ENCODE assay signal across 20 cellular contexts in genomic region chr17:21263351-21263750, GRCh38. TPM values are rescaled to one million over a fixed set of nuclear protein-coding genes. Genes with fewer than 3 reads are reported as not detected.
A peak's percentile ranks its signal among the peaks of the same experiment; 100 is the strongest.
DNase-seq lines count a peak whose midpoint lies in the region; ATAC-seq and TF ChIP-seq lines count a peak whose summit lies in the region.
"Had no signal": no experiment of that assay in that cellular context is flagged by ENCODE, and none has a peak within 500 bp of the region (broad histone marks: within the 10 kb centered on the region; RNA-seq: fewer than 3 reads in every experiment).

No MANE protein-coding gene starts in this region.

- no peak overlapping the region for H3K23ac ChIP-seq in IMR-90 (ENCODE audit: low read depth, low read length)

- no peaks in the 10 kb centered on the region for H3K36me3 Mint-ChIP-seq in glutamatergic neuron (ENCODE audit: unreplicated experiment)
- H3K36me3 Mint-ChIP-seq: mesothelial cell of epicardium had no signal

- H3K4me3 ChIP-seq in IMR-90 (ENCODE audit: insufficient read depth, low read depth, low read length) (no peak overlapping the region), kidney epithelial cell (ENCODE audit: low read depth, low read length) (no peak overlapping the region)

- no peak overlapping the region for H2BK5ac ChIP-seq in IMR-90 (ENCODE audit: low read depth, low read length, poor library complexity, severe bottlenecking)

- H3K36me3 ChIP-seq in IMR-90 (ENCODE audit: control insufficient read depth, insufficient read depth, low read length) (no peaks in the 10 kb centered on the region), kidney epithelial cell (ENCODE audit: control insufficient read depth, insufficient read depth, low read length) (no peaks in the 10 kb centered on the region)

- CTCF ChIA-PET in IMR-90 (lab: Yijun Ruan, JAX) = interaction anchor here (0.6 to 1.4 kb wide), 2 partner anchors 144 to 169 kb away, joined by 5 to 9 read pairs; no protein-coding TSS in a partner anchor

- in situ Hi-C loops in IMR-90 (cut with MboI; ENCODE audit: low sequenced_read_pairs) = no loop called here

- no peak overlapping the region for H3K56ac ChIP-seq in IMR-90 (ENCODE audit: extremely low read depth, insufficient read depth, low read length)

- no peak for TF ChIP-seq RAD21 in IMR-90 (IDR thresholded peaks at IDR 0.05; ENCODE audit: low read length)

- H2AK9ac ChIP-seq in IMR-90 (replicated peaks; ENCODE audit: low read depth, low read length, poor library complexity) = no peak overlapping the region

- 0 out of 2 replicates have a peak, but pooled peaks cover 3% of the 10 kb centered on the region for H3K9me1 ChIP-seq in IMR-90 (ENCODE audit: insufficient read depth, low read length)

- H3K4me3 Mint-ChIP-seq in glutamatergic neuron (ENCODE audit: unreplicated experiment) = no peak overlapping the region
- H3K4me3 Mint-ChIP-seq: H9, mesothelial cell of epicardium had no signal

- H4K20me1 ChIP-seq in IMR-90 (ENCODE audit: insufficient read depth, low read length) = no peaks in the 10 kb centered on the region

- no peak overlapping the region for H2AFZ ChIP-seq in IMR-90 (replicated peaks; ENCODE audit: low read length, poor library complexity)

- no peak overlapping the region for H4K8ac ChIP-seq in IMR-90 (ENCODE audit: low read depth in 2 of 2, low read length in 2 of 2)

- no peak overlapping the region for H3K27ac ChIP-seq in IMR-90 (ENCODE audit: insufficient read depth, low read length)
- H3K27ac ChIP-seq: C4-2B had no signal

- H2BK20ac ChIP-seq in IMR-90 (ENCODE audit: low read depth, low read length) = no peak overlapping the region

- intact Hi-C loops in IMR-90 (cut with micrococcal nuclease) = no loop called here

- WGBS in IMR-90 (ENCODE audit: extremely low coverage in 2 of 2, insufficient read length in 1 of 2), 2 experiments = 60% methylated on average over 1 of the region's 6 CpGs; no CpG with 5 or more reads in 1 of the 2 experiments

- H3K79me1 ChIP-seq in IMR-90 (ENCODE audit: low read depth in 1 of 2, low read length in 2 of 2) = no peaks in the 10 kb centered on the region

- H3K9ac ChIP-seq in IMR-90 (ENCODE audit: low read depth, low read length) = no peak overlapping the region

- BruUV-seq in IMR-90 (replicated peaks; lab: Mats Ljungman, UMichigan) = no TSS peak

- no peak overlapping the region for H2BK120ac ChIP-seq in IMR-90 (ENCODE audit: low read depth, low read length)

- no peaks in the 10 kb centered on the region; the same call in 1 of the 2 replicates for H3K27me3 ChIP-seq in IMR-90 (ENCODE audit: control insufficient read depth, insufficient read depth, low read length)
- H3K27me3 ChIP-seq in kidney epithelial cell (ENCODE audit: control insufficient read depth, insufficient read depth, low read length) = no peaks in the 10 kb centered on the region

- no peak for TF ChIP-seq CTCF in IMR-90 (conservative IDR thresholded peaks at IDR 0.05; ENCODE audit: low read depth, low read length)
- no peak for TF ChIP-seq CTCF in kidney epithelial cell (IDR thresholded peaks at IDR 0.05; ENCODE audit: insufficient read depth, low read length, poor library complexity, severe bottlenecking)
- no peak for TF ChIP-seq CTCF in glutamatergic neuron (IDR thresholded peaks at IDR 0.05; ENCODE audit: partially characterized antibody, unreplicated experiment)

- H4K5ac ChIP-seq in IMR-90 (ENCODE audit: low read depth, low read length) = no peak overlapping the region

- peaks cover 6% of the 10 kb centered on the region for H3K9me3 Mint-ChIP-seq in glutamatergic neuron (ENCODE audit: unreplicated experiment)
- H3K9me3 Mint-ChIP-seq: H9, mesothelial cell of epicardium had no signal

- no peak overlapping the region for H3K27ac Mint-ChIP-seq in glutamatergic neuron (ENCODE audit: unreplicated experiment)
- H3K27ac Mint-ChIP-seq: H9, mesothelial cell of epicardium had no signal

- DNase-seq in AG20443 (ENCODE audit: low spot score) = peak; percentile 63
- peak; percentile 67 for DNase-seq in IMR-90
- DNase-seq in astrocyte of the hippocampus (ENCODE audit: low read depth, low spot score) = peak; percentile 41
- peak; percentile 79 for DNase-seq in kidney epithelial cell (ENCODE audit: low read depth)
- no peak for DNase-seq in glutamatergic neuron
- DNase-seq in activated CD8-positive, alpha-beta memory T cell treated with anti-CD3 and anti-CD28 coated beads, Interleukin-2, amount 50 U/mL, for 48 hours = no peak
- DNase-seq in superior temporal gyrus (ENCODE audit: extremely low spot score) = no peak
- DNase-seq: activated CD4-positive, CD25-positive, alpha-beta regulatory T cell treated with anti-CD3 and anti-CD28 coated beads, Interleukin-2, amount 50 U/mL, for 72 hours; activated T-cell treated with anti-CD3 and anti-CD28 coated beads, Interleukin-2, amount 50 U/mL, for 48 hours; amygdala; dermis blood vessel endothelial cell; DMS79; H9; KBM-7; NCI-H510A; OCI-M1; T-helper 1 cell had no signal

- H3K4me1 Mint-ChIP-seq in glutamatergic neuron (ENCODE audit: low read depth, unreplicated experiment) = no peaks in the 10 kb centered on the region
- H3K4me1 Mint-ChIP-seq: mesothelial cell of epicardium had no signal

- dilution Hi-C loops in IMR-90 (cut with HindIII; ENCODE audit: low sequenced_read_pairs, unreplicated experiment) = no loop called here

- H3K4me1 ChIP-seq in IMR-90 (ENCODE audit: control insufficient read depth, insufficient read depth, low read length) = peaks cover 4% of the 10 kb centered on the region; the same call in 1 of the 2 replicates

- no peak overlapping the region for H3K4ac ChIP-seq in IMR-90 (ENCODE audit: low read depth, low read length)

- TF ChIP-seq POLR2A in IMR-90 (IDR thresholded peaks at IDR 0.05; ENCODE audit: low read depth, low read length) = no peak

- H3K9me3 ChIP-seq in IMR-90 (ENCODE audit: control insufficient read depth, insufficient read depth, low read length) = no peaks in the 10 kb centered on the region

- no peak overlapping the region for H2AK5ac ChIP-seq in IMR-90 (ENCODE audit: low read depth, low read length)

- H3K4me2 ChIP-seq in IMR-90 (ENCODE audit: low read depth, low read length) = no peak overlapping the region

- POLR2A ChIA-PET in IMR-90 (lab: Charles Lee; ENCODE audit: unreplicated experiment) = no interaction called here

- H3K14ac ChIP-seq in IMR-90 (replicated peaks; ENCODE audit: low read depth, low read length) = no peak overlapping the region

- H3K27me3 Mint-ChIP-seq in glutamatergic neuron (ENCODE audit: unreplicated experiment) = peaks cover 6% of the 10 kb centered on the region

- no peak overlapping the region for H2BK15ac ChIP-seq in IMR-90 (ENCODE audit: low read depth, low read length)

- no peak overlapping the region for H3K18ac ChIP-seq in IMR-90 (ENCODE audit: low read depth, low read length)

- ATAC-seq in IMR-90 (ENCODE audit: low read depth) = no peak
- ATAC-seq in GM18520 (IDR thresholded peaks at IDR 0.05; ENCODE audit: unreplicated experiment) = no peak

- H4K91ac ChIP-seq in IMR-90 (ENCODE audit: insufficient read depth, low read depth, low read length) = no peak overlapping the region

TF ChIP-seq in IMR-90, 13 proteins besides CTCF, POLR2A, EP300 and RAD21 (continues in another document):
- TF ChIP-seq CHD1 (IDR thresholded peaks at IDR 0.05; ENCODE audit: low read depth, low read length) (no peak), MAZ (IDR thresholded peaks at IDR 0.05; ENCODE audit: borderline replicate concordance, low read depth, low read length) (no peak), FOS (IDR thresholded peaks at IDR 0.05; ENCODE audit: low read depth, low read length) (no peak), RFX5 (IDR thresholded peaks at IDR 0.05; ENCODE audit: low read depth, low read length) (no peak), BHLHE40 (IDR thresholded peaks at IDR 0.05; ENCODE audit: low read depth, low read length) (0 out of 2 replicates have a peak, but pooled peaks have one; percentile 31), MAFK (IDR thresholded peaks at IDR 0.05; ENCODE audit: low read depth, low read length) (no peak), MXI1 (IDR thresholded peaks at IDR 0.05; ENCODE audit: borderline replicate concordance, low read depth, low read length) (no peak)
- TF ChIP-seq, protein P1, sequence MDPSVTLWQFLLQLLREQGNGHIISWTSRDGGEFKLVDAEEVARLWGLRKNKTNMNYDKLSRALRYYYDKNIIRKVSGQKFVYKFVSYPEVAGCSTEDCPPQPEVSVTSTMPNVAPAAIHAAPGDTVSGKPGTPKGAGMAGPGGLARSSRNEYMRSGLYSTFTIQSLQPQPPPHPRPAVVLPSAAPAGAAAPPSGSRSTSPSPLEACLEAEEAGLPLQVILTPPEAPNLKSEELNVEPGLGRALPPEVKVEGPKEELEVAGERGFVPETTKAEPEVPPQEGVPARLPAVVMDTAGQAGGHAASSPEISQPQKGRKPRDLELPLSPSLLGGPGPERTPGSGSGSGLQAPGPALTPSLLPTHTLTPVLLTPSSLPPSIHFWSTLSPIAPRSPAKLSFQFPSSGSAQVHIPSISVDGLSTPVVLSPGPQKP (IDR thresholded peaks at IDR 0.05; ENCODE audit: borderline replicate concordance, low read depth, low read length) = no peak
- TF ChIP-seq, protein P2, sequence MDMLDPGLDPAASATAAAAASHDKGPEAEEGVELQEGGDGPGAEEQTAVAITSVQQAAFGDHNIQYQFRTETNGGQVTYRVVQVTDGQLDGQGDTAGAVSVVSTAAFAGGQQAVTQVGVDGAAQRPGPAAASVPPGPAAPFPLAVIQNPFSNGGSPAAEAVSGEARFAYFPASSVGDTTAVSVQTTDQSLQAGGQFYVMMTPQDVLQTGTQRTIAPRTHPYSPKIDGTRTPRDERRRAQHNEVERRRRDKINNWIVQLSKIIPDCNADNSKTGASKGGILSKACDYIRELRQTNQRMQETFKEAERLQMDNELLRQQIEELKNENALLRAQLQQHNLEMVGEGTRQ (IDR thresholded peaks at IDR 0.05; ENCODE audit: low read depth, low read length) = no peak; the same call in 1 of the 2 replicates

RNA-seq across cellular contexts. Expression of gene NATD1, which starts 10.1 kb away (rescaled TPM):
- total RNA-seq in IMR-90 (2012; rRNA removed) (0.56 and 0.90 TPM in 2 replicates), kidney epithelial cell (15.2 and 16.8 TPM in 2 replicates), glutamatergic neuron (ENCODE audit: unreplicated experiment) (45.9 TPM)
- 4.1 and 4.3 TPM in 2 replicates for polyA plus RNA-seq in IMR-90 (2012; rRNA removed)
- 2.2 and 5.3 TPM in 2 replicates for polyA plus RNA-seq in IMR-90 (2012; cell fraction: cytosol; rRNA removed)
- 4.7 and 7.3 TPM in 2 replicates for polyA plus RNA-seq in IMR-90 (2012; cell fraction: nucleus; rRNA removed; ENCODE audit: low replicate concordance)

RNA-seq across cellular contexts. Expression of gene MAP2K3, which starts 21.2 kb away (rescaled TPM):
- 23.5 and 25.0 TPM in 2 replicates for total RNA-seq in IMR-90 (2012; rRNA removed)
- polyA plus RNA-seq in IMR-90 (2012; rRNA removed) = 72.6 and 82.2 TPM in 2 replicates
- polyA plus RNA-seq in IMR-90 (2012; cell fraction: cytosol; rRNA removed) = 80.0 and 96.7 TPM in 2 replicates
- 106 and 189 TPM in 2 replicates for polyA plus RNA-seq in IMR-90 (2012; cell fraction: nucleus; rRNA removed; ENCODE audit: low replicate concordance)
- total RNA-seq in kidney epithelial cell = 29.2 and 39.2 TPM in 2 replicates
- 38.0 TPM for total RNA-seq in glutamatergic neuron (ENCODE audit: unreplicated experiment)

RNA-seq across cellular contexts. Expression of gene TMEM11, which starts 49.4 kb away (rescaled TPM):
- total RNA-seq in IMR-90 (2012; rRNA removed) (19.2 and 19.9 TPM in 2 replicates), kidney epithelial cell (21.6 and 24.3 TPM in 2 replicates), glutamatergic neuron (ENCODE audit: unreplicated experiment) (26.0 TPM)
- polyA plus RNA-seq in IMR-90 (2012; rRNA removed) = 44.7 and 57.6 TPM in 2 replicates
- 38.0 and 64.3 TPM in 2 replicates for polyA plus RNA-seq in IMR-90 (2012; cell fraction: cytosol; rRNA removed)
- 17.1 and 33.2 TPM in 2 replicates for polyA plus RNA-seq in IMR-90 (2012; cell fraction: nucleus; rRNA removed; ENCODE audit: low replicate concordance)

Comparison
In these comparisons a context has a peak if more than half of its experiments do, and no peak if none do; other contexts are left out.
1. DNase-seq: peak in AG20443 (single experiment), IMR-90 (single experiment), astrocyte of the hippocampus (single experiment) and kidney epithelial cell (single experiment); none in glutamatergic neuron (single experiment), activated CD8-positive, alpha-beta memory T cell treated with anti-CD3 and anti-CD28 coated beads, Interleukin-2, amount 50 U/mL, for 48 hours (single experiment) and superior temporal gyrus (single experiment).